ENCODE assay signal across 22 cellular contexts in the genomic region with DNA sequence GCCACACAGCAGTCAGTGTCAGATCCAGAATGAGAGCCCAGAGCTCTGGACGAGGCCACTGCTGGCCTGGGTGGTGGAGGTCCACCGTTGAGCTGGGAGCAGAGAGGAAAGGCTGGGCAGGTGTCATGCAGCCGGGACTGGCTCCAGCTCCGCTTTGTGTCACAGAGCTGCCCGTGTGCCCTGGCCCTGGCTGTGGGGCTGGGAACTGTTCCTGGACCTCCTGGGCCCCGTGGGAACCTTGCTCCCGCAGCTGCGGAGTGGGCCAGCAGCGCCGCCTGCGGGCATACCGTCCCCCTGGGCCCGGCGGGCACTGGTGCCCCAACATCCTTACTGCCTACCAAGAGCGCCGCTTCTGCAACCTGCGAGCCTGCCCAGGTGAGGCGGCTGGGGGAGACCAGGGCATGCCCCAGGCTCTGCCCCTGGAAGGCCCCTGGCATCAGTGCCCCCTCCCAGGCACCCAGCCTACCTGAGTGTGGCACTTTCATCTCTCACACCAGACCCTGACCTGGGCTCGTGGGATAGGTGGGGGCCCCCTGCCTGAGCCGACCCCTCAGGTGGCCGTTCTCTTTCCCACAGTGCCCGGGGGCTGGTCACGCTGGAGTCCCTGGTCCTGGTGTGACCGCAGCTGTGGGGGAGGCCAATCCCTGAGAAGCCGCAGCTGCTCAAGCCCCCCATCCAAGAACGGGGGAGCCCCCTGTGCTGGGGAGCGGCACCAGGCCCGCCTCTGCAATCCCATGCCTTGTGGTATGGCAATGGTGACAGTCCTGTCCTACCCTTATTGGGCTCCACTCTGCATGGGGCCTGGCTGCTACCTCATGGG. TPM values are rescaled to one million over a fixed set of nuclear protein-coding genes. Genes with fewer than 3 reads are reported as not detected.
"Had no signal": no experiment of that assay in that cellular context is flagged by ENCODE, and none has a peak within 500 bp of the region (broad histone marks: within the 10 kb centered on the region; RNA-seq: fewer than 3 reads in every experiment).

No MANE protein-coding gene starts in this region.

- DNase-seq: activated B cell treated with CpG ODN at 0.5 μM for 24 hours; activated CD4-positive, alpha-beta T cell treated with anti-CD3 and anti-CD28 coated beads for 36 hours; activated CD4-positive, alpha-beta T cell treated with anti-CD3 and anti-CD28 coated beads, Interleukin-2, amount 50 U/mL, for 48 hours; activated CD8-positive, alpha-beta memory T cell treated with anti-CD3 and anti-CD28 coated beads, Interleukin-2, amount 50 U/mL, for 48 hours; activated naive CD4-positive, alpha-beta T cell treated with anti-CD3 and anti-CD28 coated beads for 36 hours; activated naive CD8-positive, alpha-beta T cell treated with anti-CD3 and anti-CD28 coated beads, Interleukin-2, amount 10 ng/mL, durations not matched to agents 7 days and 5 days; activated T-cell treated with anti-CD3 and anti-CD28 coated beads, Interleukin-2, amount 50 U/mL, for 48 hours; amniotic stem cell; erythroblast; foreskin fibroblast; kidney glomerular epithelial cell; mesenchymal stem cell; naive B cell; occipital lobe; stimulated activated CD4-positive, alpha-beta T cell treated with anti-CD3 and anti-CD28 coated beads, Interleukin-12 subunit alpha, Interleukin-12 subunit beta, amount 100 ng/mL, for 4 hours; stimulated activated CD4-positive, alpha-beta T cell treated with anti-CD3 and anti-CD28 coated beads, Interleukin-4, amount 100 ng/mL, for 4 hours; stimulated activated naive CD8-positive, alpha-beta T cell treated with anti-CD3 and anti-CD28 coated beads, Interleukin-15, amount 100 ng/mL, for 72 hours; T1000 had no signal

- H3K4me3 ChIP-seq: tibial nerve had no signal

- H3K36me3 ChIP-seq: tibial nerve had no signal

- ATAC-seq: activated CD4-positive, alpha-beta T cell treated with anti-CD3 and anti-CD28 coated beads for 36 hours had no signal

- H3K4me1 ChIP-seq: tibial nerve had no signal

- H3K9me3 ChIP-seq: tibial nerve had no signal

- FAIRE-seq: bronchial epithelial cell, urothelium cell line had no signal

- H3K27ac ChIP-seq: tibial nerve had no signal

RNA-seq across cellular contexts. Expression of gene ZNF467, which starts 46.0 kb away (rescaled TPM):
- total RNA-seq: activated CD8-positive, alpha-beta memory T cell treated with anti-CD3 and anti-CD28 coated beads for 36 hours had no signal
